In genomic region chr6:104326173-104327001, GRCh38 we compare ENCODE assay signal across 9 cellular contexts.
DNase-seq lines count a peak whose midpoint lies in the region; ATAC-seq and TF ChIP-seq lines count a peak whose summit lies in the region.
"Had no signal": no experiment of that assay in that cellular context is flagged by ENCODE, and none has a peak within 500 bp of the region (broad histone marks: within the 10 kb centered on the region; RNA-seq: fewer than 3 reads in every experiment).

No MANE protein-coding gene starts in this region.

- DNase-seq in UCSD-AML1 (lab: John Stamatoyannopoulos, UW; ENCODE audit: unreplicated experiment): peak; percentile 15
- DNase-seq in osteoblast (ENCODE audit: insufficient read length, low spot score, missing footprints): peak; percentile 47
- no peak for DNase-seq in activated CD4-positive, CD25-positive, alpha-beta regulatory T cell treated with anti-CD3 and anti-CD28 coated beads, Interleukin-2, amount 50 U/mL, for 72 hours
- DNase-seq in iPS-NIHi11 (ENCODE audit: low spot score): no peak
- DNase-seq in Peyer's patch: no peak

- no peaks in the 10 kb centered on the region for H3K36me3 ChIP-seq in osteoblast (ENCODE audit: insufficient read depth, low read length)
- no peaks in the 10 kb centered on the region for H3K36me3 ChIP-seq in Peyer's patch
- H3K36me3 ChIP-seq: thyroid gland had no signal

- no peaks in the 10 kb centered on the region for H3K79me2 ChIP-seq in osteoblast (ENCODE audit: insufficient read depth, low read length)

- no peak for TF ChIP-seq CTCF in osteoblast (IDR thresholded peaks at IDR 0.05; ENCODE audit: extremely low read depth, low read depth, low read length)
- no peak for TF ChIP-seq CTCF in Peyer's patch (IDR thresholded peaks at IDR 0.05)

- H3K27ac ChIP-seq in osteoblast (ENCODE audit: low read depth, low read length) (peak overlapping the region; percentile 62), Peyer's patch (no peak overlapping the region)
- H3K27ac ChIP-seq: thyroid gland had no signal

- peak overlapping the region; percentile 65 for H3K4me2 ChIP-seq in osteoblast (ENCODE audit: insufficient read depth, low read length)

- H4K20me1 ChIP-seq in osteoblast (ENCODE audit: insufficient read depth, low read length): no peaks in the 10 kb centered on the region

- H3K4me1 ChIP-seq in osteoblast (ENCODE audit: insufficient read depth, low read length) (peaks cover 14% of the 10 kb centered on the region), Peyer's patch (no peaks in the 10 kb centered on the region)
- H3K4me1 ChIP-seq: thyroid gland had no signal

- H3K27me3 ChIP-seq in osteoblast (ENCODE audit: insufficient read depth, low read length) (no peaks in the 10 kb centered on the region), Peyer's patch (no peaks in the 10 kb centered on the region)
- H3K27me3 ChIP-seq: thyroid gland had no signal

- peak; percentile 75 for ATAC-seq in GM19023 (IDR thresholded peaks at IDR 0.05; ENCODE audit: unreplicated experiment)
- peak; percentile 50 for ATAC-seq in HG03103 (IDR thresholded peaks at IDR 0.05; ENCODE audit: low read depth, unreplicated experiment)
- ATAC-seq in esophagus mucosa: no peak

- H3K9me3 ChIP-seq in osteoblast (ENCODE audit: low read depth, low read length): no peaks in the 10 kb centered on the region
- H3K9me3 ChIP-seq in Peyer's patch: no peaks in the 10 kb centered on the region
- H3K9me3 ChIP-seq: thyroid gland had no signal

- no peak overlapping the region for H2AFZ ChIP-seq in osteoblast (ENCODE audit: low read length)

- no peak overlapping the region for H3K4me3 ChIP-seq in osteoblast (ENCODE audit: insufficient read depth, low read length)
- H3K4me3 ChIP-seq in Peyer's patch: no peak overlapping the region
- H3K4me3 ChIP-seq: thyroid gland had no signal

- TF ChIP-seq POLR2A in Peyer's patch (IDR thresholded peaks at IDR 0.05): no peak

Comparison
In these comparisons a context has a peak if more than half of its experiments do, and no peak if none do; other contexts are left out.
1. DNase-seq: peak in UCSD-AML1 (single experiment) and osteoblast (single experiment); none in activated CD4-positive, CD25-positive, alpha-beta regulatory T cell treated with anti-CD3 and anti-CD28 coated beads, Interleukin-2, amount 50 U/mL, for 72 hours (single experiment), iPS-NIHi11 (single experiment) and Peyer's patch (0 of 3).